Comparison of ENCODE assay signal across 8 cellular contexts in genomic region chr17:74960739-74961342, GRCh38. TPM values are rescaled to one million over a fixed set of nuclear protein-coding genes. Genes with fewer than 3 reads are reported as not detected.
DNase-seq lines count a peak whose midpoint lies in the region; ATAC-seq and TF ChIP-seq lines count a peak whose summit lies in the region.

No MANE protein-coding gene starts in this region.

- peak overlapping the region in 1 of 4 donors; percentile 14 for H3K27ac ChIP-seq in esophagus squamous epithelium

- TF ChIP-seq POLR2A in esophagus squamous epithelium (IDR thresholded peaks at IDR 0.05): no peak

- H3K4me3 ChIP-seq in Loucy (ENCODE audit: low read length, poor library complexity, severe bottlenecking): peak overlapping the region; percentile 46
- H3K4me3 ChIP-seq in esophagus squamous epithelium: no peak overlapping the region

- no peaks in the 10 kb centered on the region for H3K27me3 ChIP-seq in Loucy (ENCODE audit: insufficient read depth, low read length, poor library complexity, severe bottlenecking)
- peaks cover 0 to 8% (median 0%) of the 10 kb centered on the region in 4 donors for H3K27me3 ChIP-seq in esophagus squamous epithelium

- WGBS in esophagus squamous epithelium, 2 donors: 36 to 49% methylated on average over 9 to 14 of the region's 17 CpGs

- peak overlapping the region; percentile 66 for H2AFZ ChIP-seq in Loucy (ENCODE audit: low read length)

- TF ChIP-seq CTCF in Loucy (conservative IDR thresholded peaks at IDR 0.05; ENCODE audit: low read length) (peak; percentile 71), esophagus squamous epithelium (IDR thresholded peaks at IDR 0.05) (peak in 5 of 6 experiments; percentile 44 to 89 (median 64))

- H3K79me2 ChIP-seq in Loucy (ENCODE audit: insufficient read depth, low read length): no peaks in the 10 kb centered on the region

- H3K4me2 ChIP-seq in Loucy (ENCODE audit: low read depth, low read length, poor library complexity, severe bottlenecking): peak overlapping the region; percentile 36

- intact Hi-C loops in esophagus squamous epithelium (cut with DNase I): loop anchor here (10.0 kb wide), 2 partner anchors 144 to 234 kb away; partner anchors contain the start of gene ARMC7

- H3K9ac ChIP-seq in Loucy (ENCODE audit: low read depth, low read length, poor library complexity, severe bottlenecking): no peak overlapping the region

- DNase-seq in ELR (ENCODE audit: low read depth) (peak; percentile 57), esophagus squamous epithelium (lab: John Stamatoyannopoulos, UW) (no peak), pons (ENCODE audit: low spot score) (no peak), DMS153 (lab: John Stamatoyannopoulos, UW) (no peak), NCI-H69 (lab: John Stamatoyannopoulos, UW) (no peak)
- peak in 2 of 3 donors; percentile 33 for DNase-seq in stimulated activated CD4-positive, alpha-beta T cell treated with anti-CD3 and anti-CD28 coated beads, Interleukin-12 subunit alpha, Interleukin-12 subunit beta, amount 100 ng/mL, for 48 hours (ENCODE audit: low read depth in 2 of 3, low spot score in 1 of 3)

- H3F3A ChIP-seq in Loucy (ENCODE audit: low read depth): no peaks in the 10 kb centered on the region

- H3K9me3 ChIP-seq in Loucy (ENCODE audit: insufficient read depth, low read depth, low read length) (no peaks in the 10 kb centered on the region), esophagus squamous epithelium (no peaks in the 10 kb centered on the region)

- no peaks in the 10 kb centered on the region for H4K20me1 ChIP-seq in Loucy (ENCODE audit: insufficient read depth, low read length, poor library complexity, severe bottlenecking)

- H3K36me3 ChIP-seq in Loucy (ENCODE audit: insufficient read depth, low read length) (no peaks in the 10 kb centered on the region), esophagus squamous epithelium (no peaks in the 10 kb centered on the region)

- peak; percentile 57 to 60 for ATAC-seq in activated CD4-positive, CD25-positive, alpha-beta regulatory T cell treated with anti-CD3 and anti-CD28 coated beads, Interleukin-2, amount 50 U/mL, for 24 hours

- no peaks in the 10 kb centered on the region for H3K9me2 ChIP-seq in Loucy (replicated peaks; ENCODE audit: low read depth, low read length)

- H3K4me1 ChIP-seq in Loucy (ENCODE audit: insufficient read depth, low read length, poor library complexity, severe bottlenecking) (peaks cover 7% of the 10 kb centered on the region), esophagus squamous epithelium (peaks cover 3 to 44% (median 9%) of the 10 kb centered on the region in 3 donors)

RNA-seq across cellular contexts. Expression of gene HID1, which starts 11.7 kb away (rescaled TPM):
- 1 to 10 TPM; 1.7 to 6.3 (median 2.6) TPM for total RNA-seq in esophagus squamous epithelium

RNA-seq across cellular contexts. Expression of gene OTOP3, which starts 25.1 kb away (rescaled TPM):
- 10 to 100 TPM in 3 of 4 donors, 1 to 10 TPM in 1; 7.1 to 33.9 (median 24.0) TPM for total RNA-seq in esophagus squamous epithelium

RNA-seq across cellular contexts. Expression of gene CDR2L, which starts 26.6 kb away (rescaled TPM):
- 1 to 10 TPM; 5.3 to 7.9 (median 6.7) TPM for total RNA-seq in esophagus squamous epithelium

RNA-seq across cellular contexts. Expression of gene OTOP2, which starts 36.8 kb away (rescaled TPM):
- 1 to 10 TPM in 1 of 4 donors, under 1 TPM in 2, not detected in 1; 0.38 to 1.4 (median 0.41) TPM for total RNA-seq in esophagus squamous epithelium

RNA-seq across cellular contexts. Expression of gene USH1G, which starts 37.8 kb away (rescaled TPM):
- 10 to 100 TPM in 1 of 4 donors, 1 to 10 TPM in 3; 2.9 to 12.1 (median 6.7) TPM for total RNA-seq in esophagus squamous epithelium

Comparison
In these comparisons a context has a peak if more than half of its experiments do, and no peak if none do; other contexts are left out.
1. DNase-seq: peak in ELR (single experiment) and stimulated activated CD4-positive, alpha-beta T cell treated with anti-CD3 and anti-CD28 coated beads, Interleukin-12 subunit alpha, Interleukin-12 subunit beta, amount 100 ng/mL, for 48 hours (2 of 3); none in esophagus squamous epithelium (single experiment), pons (single experiment), DMS153 (single experiment) and NCI-H69 (single experiment).